9 cellular contexts compared by ENCODE assay signal in genomic region chr12:12872139-12872933, GRCh38. TPM values are rescaled to one million over a fixed set of nuclear protein-coding genes. Genes with fewer than 3 reads are reported as not detected.
A peak's percentile ranks its signal among the peaks of the same experiment; 100 is the strongest.
DNase-seq lines count a peak whose midpoint lies in the region; ATAC-seq, FAIRE-seq and TF ChIP-seq lines count a peak whose summit lies in the region.
"Had no signal": no experiment of that assay in that cellular context is flagged by ENCODE, and none has a peak within 500 bp of the region (broad histone marks: within the 10 kb centered on the region; RNA-seq: fewer than 3 reads in every experiment).

No MANE protein-coding gene starts in this region.

- H3K9me3 Mint-ChIP-seq in mesothelial cell of epicardium = peaks cover 5% of the 10 kb centered on the region

- TF ChIP-seq CTCF in BJ (IDR thresholded peaks at IDR 0.05; ENCODE audit: insufficient read depth, low read depth, low read length) (no peak), LNCaP clone FGC (IDR thresholded peaks at IDR 0.05; ENCODE audit: control insufficient read depth, extremely low read depth, insufficient read depth) (no peak), mesothelial cell of epicardium (IDR thresholded peaks at IDR 0.05; ENCODE audit: unreplicated experiment) (no peak)

- POLR2A ChIA-PET in BJ (lab: Charles Lee) = interaction anchor here (1.5 kb wide), 1 partner anchor 19 kb away, joined by 8 read pairs; the partner anchor contains the start of gene GPRC5A

- no peak overlapping the region for H3K4me3 ChIP-seq in BJ (ENCODE audit: low read depth, low read length)
- H3K4me3 ChIP-seq in LNCaP clone FGC (ENCODE audit: low read depth, low read length) = no peak overlapping the region
- H3K4me3 ChIP-seq: thoracic aorta had no signal

- no peaks in the 10 kb centered on the region for H3K27me3 ChIP-seq in BJ (ENCODE audit: control insufficient read depth, insufficient read depth, low read length)

- peak overlapping the region; percentile 78 for H3K27ac Mint-ChIP-seq in mesothelial cell of epicardium

- peaks cover 4% of the 10 kb centered on the region for H3K36me3 Mint-ChIP-seq in mesothelial cell of epicardium

- CTCF ChIA-PET in BJ (lab: Yijun Ruan, JAX) = interaction anchor here (0.7 to 1.8 kb wide), 5 partner anchors 19 to 922 kb away, joined by 3 to 6 read pairs (median 4); partner anchors contain the start of gene GPRC5A

- no peak overlapping the region for H3K4me3 Mint-ChIP-seq in mesothelial cell of epicardium

- H3K4me1 Mint-ChIP-seq in mesothelial cell of epicardium = peaks cover 39% of the 10 kb centered on the region

- no peaks in the 10 kb centered on the region for H3K36me3 ChIP-seq in BJ (ENCODE audit: control insufficient read depth, insufficient read depth, low read length)
- H3K36me3 ChIP-seq: thoracic aorta had no signal

- ATAC-seq in GM18502 (IDR thresholded peaks at IDR 0.05; ENCODE audit: poor library complexity, unreplicated experiment) = no peak

- DNase-seq in BJ (ENCODE audit: low read depth) (peak; percentile 70), LNCaP clone FGC (ENCODE audit: low read depth) (peak; percentile 92), mesothelial cell of epicardium (ENCODE audit: low spot score in 2 of 2, unreplicated experiment in 2 of 2) (no peak), amniotic stem cell (lab: John Stamatoyannopoulos, UW) (no peak), NCI-H2029 treated with DMSO at 0.1 percent for 48 hours (lab: John Stamatoyannopoulos, UW) (no peak), COR-L47 (lab: John Stamatoyannopoulos, UW) (no peak)

- no peaks in the 10 kb centered on the region for H3K27me3 Mint-ChIP-seq in mesothelial cell of epicardium (ENCODE audit: low read depth)

- FAIRE-seq in colon (lab: Jason Lieb, UNC) = peak; percentile 10

RNA-seq across cellular contexts. Expression of gene GPRC5A, which starts 19.0 kb away (rescaled TPM):
- polyA plus RNA-seq in BJ (2011; rRNA removed) = 230 and 241 TPM in 2 replicates
- 268 and 369 TPM in 2 replicates for polyA minus RNA-seq in BJ (2011; rRNA and poly(A)+ RNA removed)
- total RNA-seq in mesothelial cell of epicardium = 107 to 116 TPM (median 108 TPM) in 3 replicates

RNA-seq across cellular contexts. Expression of gene DDX47, which starts 59.2 kb away (rescaled TPM):
- polyA plus RNA-seq in BJ (2011; rRNA removed) = 47.9 and 68.9 TPM in 2 replicates
- 38.0 and 40.1 TPM in 2 replicates for polyA minus RNA-seq in BJ (2011; rRNA and poly(A)+ RNA removed)
- 69.3 to 70.8 TPM (median 70.4 TPM) in 3 replicates for total RNA-seq in mesothelial cell of epicardium

Comparison
In these comparisons a context has a peak if more than half of its experiments do, and no peak if none do; other contexts are left out.
1. DNase-seq: peak in BJ (single experiment) and LNCaP clone FGC (single experiment); none in mesothelial cell of epicardium (0 of 2), amniotic stem cell (single experiment), NCI-H2029 treated with DMSO at 0.1 percent for 48 hours (single experiment) and COR-L47 (single experiment).